Comparison of ENCODE assay signal across 25 cellular contexts in the genomic region with DNA sequence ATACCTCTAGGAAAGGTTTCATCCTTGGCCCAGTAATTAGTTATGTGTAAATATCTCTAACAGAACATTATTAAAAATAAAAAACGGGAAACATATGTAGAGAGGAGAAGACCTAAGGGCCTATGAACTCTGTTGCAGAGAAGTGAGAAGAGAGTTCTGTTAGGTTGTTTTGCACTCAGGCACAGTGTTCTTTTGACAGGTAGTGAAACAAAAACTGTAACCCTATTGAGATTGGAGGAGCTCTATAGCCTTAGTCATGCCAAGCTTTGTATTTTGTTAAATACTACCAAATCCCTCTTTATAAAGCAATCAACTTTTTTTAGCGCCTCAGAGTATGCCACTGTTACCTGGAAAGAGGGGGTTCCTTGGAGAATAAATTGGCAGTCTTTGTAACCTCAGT.
"Had no signal": no experiment of that assay in that cellular context is flagged by ENCODE, and none has a peak within 500 bp of the region (broad histone marks: within the 10 kb centered on the region; RNA-seq: fewer than 3 reads in every experiment).

No MANE protein-coding gene starts in this region.

- H3K27ac ChIP-seq: SK-N-MC, VCaP had no signal

- H3K4me3 ChIP-seq: SK-N-MC had no signal

- DNase-seq: activated CD4-positive, alpha-beta memory T cell treated with anti-CD3 and anti-CD28 coated beads for 36 hours; activated CD4-positive, alpha-beta T cell treated with anti-CD3 and anti-CD28 coated beads, Interleukin-2, amount 10 ng/mL, durations not matched to agents 7 days and 5 days; activated CD4-positive, CD25-positive, alpha-beta regulatory T cell; activated CD8-positive, alpha-beta memory T cell treated with anti-CD3 and anti-CD28 coated beads for 24 hours; activated gamma-delta T cell; activated naive CD4-positive, alpha-beta T cell treated with anti-CD3 and anti-CD28 coated beads for 36 hours; activated naive CD8-positive, alpha-beta T cell treated with anti-CD3 and anti-CD28 coated beads for 36 hours; activated T-cell treated with anti-CD3 and anti-CD28 coated beads, Interleukin-2, amount 50 U/mL, for 4 hours; cerebellar nuclear complex; NCI-H1048; NCI-H1930; NCI-H2171; NCI-H2227 treated with DMSO at 0.1 percent for 48 hours; NCI-H446 treated with DMSO at 0.1 percent for 48 hours; NCI-H524 treated with DMSO at 0.1 percent for 48 hours; NCI-H774; OCI-M1; RPMI8226; T-cell; T-helper 2 cell had no signal

- ATAC-seq: activated T-cell treated with anti-CD3 and anti-CD28 coated beads, Interleukin-2, amount 50 U/mL, for 4 hours; activated T-helper 17 cell treated with anti-CD3 and anti-CD28 coated beads, Interleukin-2, amount 50 U/mL, for 72 hours; Panc1; Right ventricle myocardium inferior; T-cell had no signal
